In the genomic region with DNA sequence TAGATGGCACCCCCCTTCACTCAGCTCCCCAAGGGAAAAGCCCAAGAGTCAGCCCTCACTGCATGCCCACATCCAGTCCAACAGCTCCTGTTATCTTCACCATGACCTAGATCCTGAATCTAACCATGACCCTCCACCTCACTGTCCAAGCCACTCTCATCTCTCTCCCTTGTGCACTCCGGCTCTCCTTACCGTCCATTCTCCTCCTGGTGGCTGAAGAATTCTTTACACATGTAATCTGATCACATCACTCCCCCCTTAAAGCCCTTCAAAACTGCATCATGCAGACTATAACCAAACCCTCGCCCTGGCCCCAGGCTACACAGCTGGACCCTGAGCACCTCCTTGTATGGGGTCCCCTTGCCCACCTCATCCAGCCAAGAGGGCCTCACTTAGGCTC, we compare ENCODE assay signal across 12 cellular contexts. TPM values are rescaled to one million over a fixed set of nuclear protein-coding genes. Genes with fewer than 3 reads are reported as not detected.
A peak's percentile ranks its signal among the peaks of the same experiment; 100 is the strongest.
DNase-seq lines count a peak whose midpoint lies in the region; ATAC-seq, FAIRE-seq and TF ChIP-seq lines count a peak whose summit lies in the region.
"Had no signal": no experiment of that assay in that cellular context is flagged by ENCODE, and none has a peak within 500 bp of the region (broad histone marks: within the 10 kb centered on the region; RNA-seq: fewer than 3 reads in every experiment).

No MANE protein-coding gene starts in this region.

- no peaks in the 10 kb centered on the region for H3K4me1 Mint-ChIP-seq in activated CD4-positive, alpha-beta memory T cell treated with anti-CD3 and anti-CD28 coated beads, Interleukin-2, amount 10 ng/mL, durations not matched to agents 7 days and 5 days

- CTCF ChIA-PET in SK-N-SH (lab: Yijun Ruan, JAX) = interaction anchor here (0.8 to 1.4 kb wide), 3 partner anchors 10 to 120 kb away, joined by 3 to 7 read pairs (median 4); no protein-coding TSS in a partner anchor
- CTCF ChIA-PET in activated CD4-positive, alpha-beta memory T cell treated with anti-CD3 and anti-CD28 coated beads, Interleukin-2, amount 10 ng/mL, durations not matched to agents 7 days and 5 days (lab: Charles Lee) = interaction anchor here (0.6 kb wide), 1 partner anchor 41 kb away, joined by 3 read pairs; no protein-coding TSS in a partner anchor

- H2AFZ ChIP-seq in SK-N-SH (ENCODE audit: low read depth) = no peak overlapping the region

- POLR2A ChIA-PET in SK-N-SH (lab: Yijun Ruan, JAX) = no interaction called here
- POLR2A ChIA-PET in activated CD4-positive, alpha-beta memory T cell treated with anti-CD3 and anti-CD28 coated beads, Interleukin-2, amount 10 ng/mL, durations not matched to agents 7 days and 5 days (lab: Charles Lee) = interaction anchor here (0.9 to 18.9 kb wide), 5 partner anchors 10 to 115 kb away, joined by 3 to 268 read pairs (median 5); partner anchors contain the start of gene PAFAH2

- TF ChIP-seq CTCF in SK-N-SH (IDR thresholded peaks at IDR 0.05) = no peak; the same call in 1 of the 2 replicates
- TF ChIP-seq CTCF in foreskin keratinocyte (conservative IDR thresholded peaks at IDR 0.05) = peak; percentile 20
- no peak for TF ChIP-seq CTCF in transverse colon (IDR thresholded peaks at IDR 0.05)

- H3K36me3 Mint-ChIP-seq in activated CD4-positive, alpha-beta memory T cell treated with anti-CD3 and anti-CD28 coated beads, Interleukin-2, amount 10 ng/mL, durations not matched to agents 7 days and 5 days (ENCODE audit: low read depth) = peaks cover 15% of the 10 kb centered on the region

- H3K4me3 Mint-ChIP-seq in activated CD4-positive, alpha-beta memory T cell treated with anti-CD3 and anti-CD28 coated beads, Interleukin-2, amount 10 ng/mL, durations not matched to agents 7 days and 5 days = no peak overlapping the region

- intact Hi-C loops in transverse colon (cut with DNase I; ENCODE audit: low total_unique reads) = no loop called here

- H3K9me3 ChIP-seq in SK-N-SH (no peaks in the 10 kb centered on the region), SJCRH30 (replicated peaks) (no peaks in the 10 kb centered on the region), transverse colon (no peaks in the 10 kb centered on the region)
- H3K9me3 ChIP-seq: BE2C had no signal

- TF ChIP-seq POLR2A in transverse colon (IDR thresholded peaks at IDR 0.05) = no peak

- DNase-seq in SK-N-SH (no peak), SJCRH30 (peak; percentile 68 to 87), foreskin keratinocyte (no peak), transverse colon (no peak), GM19239 (ENCODE audit: insufficient read length, low spot score) (no peak), NCI-H2227 (lab: John Stamatoyannopoulos, UW; ENCODE audit: unreplicated experiment) (no peak)
- no peak for DNase-seq in activated CD4-positive, alpha-beta memory T cell treated with anti-CD3 and anti-CD28 coated beads, Interleukin-2, amount 10 ng/mL, durations not matched to agents 7 days and 5 days
- DNase-seq: BE2C, hypothalamus, MV-4-11 had no signal

- no peak overlapping the region for H3K4me2 ChIP-seq in SK-N-SH

- peaks cover 27% of the 10 kb centered on the region; the same call in 1 of the 2 replicates for H3K79me2 ChIP-seq in SK-N-SH (ENCODE audit: insufficient read depth)

- no peaks in the 10 kb centered on the region for H3K9me2 ChIP-seq in SK-N-SH

- in situ Hi-C loops in transverse colon (cut with MboI; ENCODE audit: low pct_ligation_motif_present in 1 of 4, low pct_unique_long_range_greater_than_20kb in 1 of 4, low sequenced_read_pairs in 3 of 4) = no loop called here

- H3K27ac ChIP-seq in SK-N-SH (ENCODE audit: low read depth in 2 of 2, low read length in 1 of 2) (no peak overlapping the region), SJCRH30 (no peak overlapping the region; the same call in 1 of the 2 replicates), foreskin keratinocyte (no peak overlapping the region), transverse colon (peak overlapping the region; percentile 60 to 74 (median 69))

- H4K20me1 ChIP-seq in SK-N-SH (ENCODE audit: insufficient read depth) = no peaks in the 10 kb centered on the region

- FAIRE-seq in GM19239 (lab: Jason Lieb, UNC) = no peak
- FAIRE-seq: GM12892 had no signal

- H3K4me3 ChIP-seq in SK-N-SH (ENCODE audit: low read depth in 2 of 2, low read length in 1 of 2) (no peak overlapping the region), SJCRH30 (no peak overlapping the region), transverse colon (no peak overlapping the region)

- H3K27me3 ChIP-seq in SK-N-SH (ENCODE audit: insufficient read depth) (no peaks in the 10 kb centered on the region), SJCRH30 (no peaks in the 10 kb centered on the region), foreskin keratinocyte (no peaks in the 10 kb centered on the region), transverse colon (no peaks in the 10 kb centered on the region)
- H3K27me3 ChIP-seq: BE2C had no signal

- no peak overlapping the region for H3K9ac ChIP-seq in SK-N-SH

- H3K27ac Mint-ChIP-seq in activated CD4-positive, alpha-beta memory T cell treated with anti-CD3 and anti-CD28 coated beads, Interleukin-2, amount 10 ng/mL, durations not matched to agents 7 days and 5 days = no peak overlapping the region

- ATAC-seq in SK-N-SH treated with all-trans-retinoic acid at 6 μM for 48 hours (peak; percentile 29; the same call in 1 of the 3 replicates), foreskin keratinocyte (no peak)

- H3K36me3 ChIP-seq in SK-N-SH (replicated peaks in 1 of 2; ENCODE audit: control insufficient read depth in 1 of 2, insufficient read depth in 2 of 2, low read length in 1 of 2) (peaks cover 0 to 21% of the 10 kb centered on the region in 2 experiments), SJCRH30 (no peaks in the 10 kb centered on the region), transverse colon (no peaks in the 10 kb centered on the region)
- H3K36me3 ChIP-seq: BE2C had no signal

- peaks cover 0 to 20% of the 10 kb centered on the region in 2 experiments; a peak in 3 of 4 replicates for H3K4me1 ChIP-seq in SK-N-SH (ENCODE audit: control insufficient read depth in 1 of 2, insufficient read depth in 2 of 2, low read depth in 1 of 2, low read length in 1 of 2)
- peaks cover 46% of the 10 kb centered on the region for H3K4me1 ChIP-seq in SJCRH30
- H3K4me1 ChIP-seq in foreskin keratinocyte = peaks cover 27% of the 10 kb centered on the region
- H3K4me1 ChIP-seq in transverse colon = peaks cover 5 to 31% (median 14%) of the 10 kb centered on the region in 4 donors
- H3K4me1 ChIP-seq: BE2C had no signal

- no peaks in the 10 kb centered on the region for H3K9me3 Mint-ChIP-seq in activated CD4-positive, alpha-beta memory T cell treated with anti-CD3 and anti-CD28 coated beads, Interleukin-2, amount 10 ng/mL, durations not matched to agents 7 days and 5 days

- TF ChIP-seq EP300 in SK-N-SH (IDR thresholded peaks at IDR 0.05; ENCODE audit: borderline replicate concordance in 1 of 2, low read depth in 1 of 2, low read length in 1 of 2) = no peak
- TF ChIP-seq EP300 in transverse colon (IDR thresholded peaks at IDR 0.05; ENCODE audit: low read depth) = no peak

- WGBS in SK-N-SH (ENCODE audit: low lambda C conversion rate) = 88% methylated on average over 3 of the region's 3 CpGs
- WGBS in transverse colon (ENCODE audit: low coverage in 1 of 2), 2 donors = 83 to 85% methylated on average over 3 of the region's 3 CpGs

- peaks cover 22% of the 10 kb centered on the region for H3F3A ChIP-seq in SK-N-SH (replicated peaks; ENCODE audit: insufficient read depth)

- no peaks in the 10 kb centered on the region for H3K27me3 Mint-ChIP-seq in activated CD4-positive, alpha-beta memory T cell treated with anti-CD3 and anti-CD28 coated beads, Interleukin-2, amount 10 ng/mL, durations not matched to agents 7 days and 5 days

- TF ChIP-seq RAD21 in SK-N-SH (IDR thresholded peaks at IDR 0.05; ENCODE audit: low read length) = no peak

TF ChIP-seq in SK-N-SH treated with all-trans-retinoic acid at 6 μM for 48 hours, 23 proteins besides CTCF, POLR2A, EP300 and RAD21 (continues in another document):
- TF ChIP-seq PPARA (CRISPR knock-in tag; IDR thresholded peaks at IDR 0.05; ENCODE audit: borderline replicate concordance) = no peak
- no peak for TF ChIP-seq TOX (CRISPR knock-in tag; IDR thresholded peaks at IDR 0.05; ENCODE audit: borderline replicate concordance)

TF ChIP-seq in SK-N-SH, 30 proteins besides CTCF, POLR2A, EP300 and RAD21 (continues in another document):
- no peak for TF ChIP-seq GATA2 (CRISPR knock-in tag; IDR thresholded peaks at IDR 0.05)
- TF ChIP-seq RXRA (IDR thresholded peaks at IDR 0.05; ENCODE audit: borderline replicate concordance, low read depth) = no peak
- no peak for TF ChIP-seq YY1 (IDR thresholded peaks at IDR 0.05; ENCODE audit: low read depth)

RNA-seq across cellular contexts. Expression of gene PAQR7, which starts 14.0 kb away (rescaled TPM):
- polyA plus RNA-seq in SK-N-SH (2012; rRNA removed) (5.6 and 7.0 TPM in 2 replicates), foreskin keratinocyte (12.1 and 12.2 TPM in 2 replicates)
- 3.1 and 4.9 TPM in 2 replicates for polyA plus RNA-seq in SK-N-SH (2012; cell fraction: cytosol; rRNA removed)
- 10.4 and 16.9 TPM in 2 replicates for polyA plus RNA-seq in SK-N-SH (2012; cell fraction: nucleus; rRNA removed)
- 2.1 and 2.4 TPM in 2 replicates for total RNA-seq in SJCRH30 (2014; rRNA removed; shearing (Covaris generic))
- total RNA-seq in foreskin keratinocyte (13.9 and 14.6 TPM in 2 replicates), transverse colon (1 to 10 TPM in 3 of 4 donors, not detected in 1; 2.0 to 2.4 (median 2.4) TPM)
- 1 to 10 TPM; 1.4 TPM for total RNA-seq in activated CD4-positive, alpha-beta memory T cell treated with anti-CD3 and anti-CD28 coated beads, Interleukin-2, amount 10 ng/mL, durations not matched to agents 7 days and 5 days

RNA-seq across cellular contexts. Expression of gene STMN1, which starts 16.7 kb away (rescaled TPM):
- polyA plus RNA-seq in SK-N-SH (2012; rRNA removed) = 72.8 and 143 TPM in 2 replicates
- 211 and 347 TPM in 2 replicates for polyA plus RNA-seq in SK-N-SH (2012; cell fraction: cytosol; rRNA removed)
- polyA plus RNA-seq in SK-N-SH (2012; cell fraction: nucleus; rRNA removed) = 53.8 and 86.2 TPM in 2 replicates
- 1,028 and 1,091 TPM in 2 replicates for total RNA-seq in SJCRH30 (2014; rRNA removed; shearing (Covaris generic))
- 313 and 372 TPM in 2 replicates for total RNA-seq in foreskin keratinocyte
- polyA plus RNA-seq in foreskin keratinocyte = 515 and 581 TPM in 2 replicates
- total RNA-seq in transverse colon = 10 to 100 TPM in 3 of 4 donors, 1 to 10 TPM in 1; 6.4 to 24.3 (median 16.5) TPM
- 100 to 1,000 TPM; 610 to 616 TPM for total RNA-seq in activated CD4-positive, alpha-beta memory T cell treated with anti-CD3 and anti-CD28 coated beads, Interleukin-2, amount 10 ng/mL, durations not matched to agents 7 days and 5 days

RNA-seq across cellular contexts. Expression of gene AUNIP, which starts 30.2 kb away (rescaled TPM):
- 1.9 TPM in 2 replicates for polyA plus RNA-seq in SK-N-SH (2012; rRNA removed)
- polyA plus RNA-seq in SK-N-SH (2012; cell fraction: cytosol; rRNA removed) = 1.8 and 2.1 TPM in 2 replicates
- 1.3 and 1.4 TPM in 2 replicates for polyA plus RNA-seq in SK-N-SH (2012; cell fraction: nucleus; rRNA removed)
- 28.9 and 34.3 TPM in 2 replicates for total RNA-seq in SJCRH30 (2014; rRNA removed; shearing (Covaris generic))
- 11.5 and 13.8 TPM in 2 replicates for total RNA-seq in foreskin keratinocyte
- polyA plus RNA-seq in foreskin keratinocyte = 8.1 and 9.7 TPM in 2 replicates
- total RNA-seq in transverse colon = under 1 TPM in 1 of 4 donors, not detected in 3; 0.41 TPM
- 1 to 10 TPM; 5.2 to 5.4 TPM for total RNA-seq in activated CD4-positive, alpha-beta memory T cell treated with anti-CD3 and anti-CD28 coated beads, Interleukin-2, amount 10 ng/mL, durations not matched to agents 7 days and 5 days

Comparison
In these comparisons a context has a peak if more than half of its experiments do, and no peak if none do; other contexts are left out.
1. DNase-seq: peak in SJCRH30 (2 of 2); none in SK-N-SH (single experiment), foreskin keratinocyte (0 of 2), transverse colon (single experiment), GM19239 (single experiment), activated CD4-positive, alpha-beta memory T cell treated with anti-CD3 and anti-CD28 coated beads, Interleukin-2, amount 10 ng/mL, durations not matched to agents 7 days and 5 days (single experiment) and NCI-H2227 (single experiment).
2. H3K27ac ChIP-seq: peak in transverse colon (4 of 4); none in SK-N-SH (0 of 2), SJCRH30 (single experiment) and foreskin keratinocyte (single experiment).
3. RNA of gene STMN1, which starts 16.7 kb away (total RNA-seq): 1,028 to 1,091 TPM in SJCRH30, 610 to 616 TPM in activated CD4-positive, alpha-beta memory T cell treated with anti-CD3 and anti-CD28 coated beads, Interleukin-2, amount 10 ng/mL, durations not matched to agents 7 days and 5 days and 313 to 372 TPM in foreskin keratinocyte; 6.4 to 24.3 TPM in transverse colon; every median in the first group is over 10 times any median in the second.